In genomic region chr1:18458133-18458750, GRCh38 we compare ENCODE assay signal across 17 cellular contexts. TPM values are rescaled to one million over a fixed set of nuclear protein-coding genes. Genes with fewer than 3 reads are reported as not detected.
DNase-seq lines count a peak whose midpoint lies in the region; ATAC-seq, FAIRE-seq and TF ChIP-seq lines count a peak whose summit lies in the region.
"Had no signal": no experiment of that assay in that cellular context is flagged by ENCODE, and none has a peak within 500 bp of the region (broad histone marks: within the 10 kb centered on the region; RNA-seq: fewer than 3 reads in every experiment).

No MANE protein-coding gene starts in this region.

- WGBS in H1 (ENCODE audit: extremely low coverage in 1 of 2, insufficient coverage in 1 of 2, insufficient read length in 1 of 2, insufficient replicate concordance in 2 of 2, low coverage in 1 of 2, low lambda C conversion rate in 2 of 2, missing lambda C conversion rate in 1 of 2), 2 experiments, result 95% methylated on average over 5 of the region's 5 CpGs; no CpG with 5 or more reads in 1 of the 2 experiments
- no CpG with 5 or more reads among the region's 5 CpGs for WGBS in neuronal stem cell (ENCODE audit: extremely low coverage in 2 of 2, insufficient read length in 2 of 2, insufficient replicate concordance in 1 of 2), 2 donors

- H4K5ac ChIP-seq in H1 (ENCODE audit: insufficient read length, low read depth, low read length), result no peak overlapping the region

- no peak overlapping the region for H3K4me3 Mint-ChIP-seq in WTC11
- no peak overlapping the region for H3K4me3 Mint-ChIP-seq in activated T-helper 1 cell treated with anti-CD3 and anti-CD28 coated beads, Interleukin-12 subunit alpha, Interleukin-12 subunit beta, Interleukin-2, Interleukin-4 antibody, amounts not matched to agents 30 ng/mL and 10 ng/mL and 1 ng/mL, durations not matched to agents 14 hours and 24 hours and 36 hours
- H3K4me3 Mint-ChIP-seq: CD4-positive, alpha-beta T cell had no signal

- H3K36me3 Mint-ChIP-seq in WTC11, result no peaks in the 10 kb centered on the region
- H3K36me3 Mint-ChIP-seq in activated T-helper 1 cell treated with anti-CD3 and anti-CD28 coated beads, Interleukin-12 subunit alpha, Interleukin-12 subunit beta, Interleukin-2, Interleukin-4 antibody, amounts not matched to agents 30 ng/mL and 10 ng/mL and 1 ng/mL, durations not matched to agents 14 hours and 24 hours and 36 hours (ENCODE audit: low read depth), result no peaks in the 10 kb centered on the region

- no peaks in the 10 kb centered on the region for H3K9me3 Mint-ChIP-seq in WTC11
- no peaks in the 10 kb centered on the region for H3K9me3 Mint-ChIP-seq in activated T-helper 1 cell treated with anti-CD3 and anti-CD28 coated beads, Interleukin-12 subunit alpha, Interleukin-12 subunit beta, Interleukin-2, Interleukin-4 antibody, amounts not matched to agents 30 ng/mL and 10 ng/mL and 1 ng/mL, durations not matched to agents 14 hours and 24 hours and 36 hours
- H3K9me3 Mint-ChIP-seq: CD4-positive, alpha-beta T cell had no signal

- no peak for TF ChIP-seq EP300 in H1 (IDR thresholded peaks at IDR 0.05; ENCODE audit: borderline replicate concordance in 1 of 2, low read depth in 2 of 2, low read length in 2 of 2)

- H3K36me3 ChIP-seq in H1 (ENCODE audit: control insufficient read depth in 2 of 4, insufficient read depth in 4 of 4, low read length in 3 of 4) (no peaks in the 10 kb centered on the region), neuronal stem cell (replicated peaks in 1 of 2; ENCODE audit: control insufficient read depth in 2 of 2, insufficient read depth in 2 of 2, low read length in 2 of 2) (no peaks in the 10 kb centered on the region)

- no peak for FAIRE-seq in H1 (lab: Jason Lieb, UNC)
- FAIRE-seq: A549, D721Med, G401.6, GM12891, GM19239 had no signal

- no peak overlapping the region for H3K27ac Mint-ChIP-seq in WTC11
- H3K27ac Mint-ChIP-seq in activated T-helper 1 cell treated with anti-CD3 and anti-CD28 coated beads, Interleukin-12 subunit alpha, Interleukin-12 subunit beta, Interleukin-2, Interleukin-4 antibody, amounts not matched to agents 30 ng/mL and 10 ng/mL and 1 ng/mL, durations not matched to agents 14 hours and 24 hours and 36 hours, result no peak overlapping the region
- H3K27ac Mint-ChIP-seq: CD4-positive, alpha-beta T cell had no signal

- H4K91ac ChIP-seq in H1 (replicated peaks; ENCODE audit: insufficient read length, low read length) (no peak overlapping the region), neuronal stem cell (ENCODE audit: low read depth, low read length, poor library complexity) (no peak overlapping the region)

- H4K8ac ChIP-seq in H1 (ENCODE audit: extremely low read depth, insufficient read depth, low read length) (no peak overlapping the region), neuronal stem cell (ENCODE audit: low read depth, low read length) (no peak overlapping the region)

- no peak overlapping the region for H2AFZ ChIP-seq in H1 (ENCODE audit: low read length)
- no peak overlapping the region for H2AFZ ChIP-seq in neuronal stem cell (ENCODE audit: low read length)

- H3K4me2 ChIP-seq in H1 (ENCODE audit: insufficient read depth in 1 of 2, low read depth in 2 of 2, low read length in 2 of 2) (no peak overlapping the region), neuronal stem cell (ENCODE audit: insufficient read depth, low read length, poor library complexity, severe bottlenecking) (no peak overlapping the region)
- H3K4me2 ChIP-seq: A549 had no signal

- no peaks in the 10 kb centered on the region for H3K79me2 ChIP-seq in H1 (ENCODE audit: control insufficient read depth in 1 of 2, insufficient read depth in 2 of 2, low read length in 2 of 2)

- H3K4me3 ChIP-seq in H1 (ENCODE audit: extremely low read depth in 1 of 4, insufficient read depth in 2 of 4, low read depth in 3 of 4, low read length in 4 of 4) (no peak overlapping the region), neuronal stem cell (ENCODE audit: low read length in 2 of 2) (no peak overlapping the region), dorsolateral prefrontal cortex (no peak overlapping the region)
- H3K4me3 ChIP-seq: A549 had no signal

- peaks cover 42% of the 10 kb centered on the region for H3K27me3 Mint-ChIP-seq in WTC11 (ENCODE audit: low read depth)
- peaks cover 3% of the 10 kb centered on the region for H3K27me3 Mint-ChIP-seq in activated T-helper 1 cell treated with anti-CD3 and anti-CD28 coated beads, Interleukin-12 subunit alpha, Interleukin-12 subunit beta, Interleukin-2, Interleukin-4 antibody, amounts not matched to agents 30 ng/mL and 10 ng/mL and 1 ng/mL, durations not matched to agents 14 hours and 24 hours and 36 hours (ENCODE audit: insufficient read depth)

- H3K4me1 ChIP-seq in H1 (replicated peaks in 1 of 4; ENCODE audit: control insufficient read depth in 3 of 4, insufficient read depth in 4 of 4, low read length in 3 of 4), result no peaks in the 10 kb centered on the region; a peak in 1 of 7 replicates
- H3K4me1 ChIP-seq in neuronal stem cell (ENCODE audit: control insufficient read depth in 2 of 2, insufficient read depth in 1 of 2, low read depth in 1 of 2, low read length in 2 of 2), result peaks cover 0 to 7% of the 10 kb centered on the region in 2 donors
- H3K4me1 ChIP-seq: A549, Caco-2 had no signal

- no peaks in the 10 kb centered on the region for H3K23me2 ChIP-seq in H1 (ENCODE audit: low read depth, low read length)

- no peak overlapping the region for H3K56ac ChIP-seq in H1 (replicated peaks; ENCODE audit: insufficient read length, low read depth, low read length)

- H2BK20ac ChIP-seq in H1 (ENCODE audit: low read length), result 0 out of 2 replicates have a peak overlapping the region, but pooled peaks have one; percentile 1

- H4K20me1 ChIP-seq in H1 (replicated peaks in 1 of 2; ENCODE audit: control insufficient read depth in 1 of 2, insufficient read depth in 2 of 2, low read length in 2 of 2), result no peaks in the 10 kb centered on the region

- intact Hi-C loops in activated T-helper 1 cell treated with anti-CD3 and anti-CD28 coated beads, Interleukin-12 subunit alpha, Interleukin-12 subunit beta, Interleukin-2, Interleukin-4 antibody, amounts not matched to agents 30 ng/mL and 10 ng/mL and 1 ng/mL, durations not matched to agents 14 hours and 24 hours and 36 hours (cut with micrococcal nuclease), result no loop called here
- intact Hi-C loops in dorsolateral prefrontal cortex (cut with DNase I), result no loop called here

- H3K79me1 ChIP-seq in H1 (ENCODE audit: low read depth, low read length), result no peaks in the 10 kb centered on the region
- no peaks in the 10 kb centered on the region for H3K79me1 ChIP-seq in neuronal stem cell (ENCODE audit: low read depth, low read length)

- POLR2A ChIA-PET in WTC11 (lab: Charles Lee), result no interaction called here
- POLR2A ChIA-PET in H1 (lab: Charles Lee; ENCODE audit: partially characterized antibody), result no interaction called here

- H2AK5ac ChIP-seq in H1 (ENCODE audit: low read depth, low read length), result no peak overlapping the region
- no peak overlapping the region for H2AK5ac ChIP-seq in neuronal stem cell (ENCODE audit: low read depth, low read length)

- H3K4ac ChIP-seq in H1 (replicated peaks; ENCODE audit: insufficient read length, low read depth, low read length) (no peak overlapping the region), neuronal stem cell (ENCODE audit: low read length) (no peak overlapping the region)

- H2BK120ac ChIP-seq in H1 (replicated peaks; ENCODE audit: low read depth, low read length) (no peak overlapping the region), neuronal stem cell (ENCODE audit: low read depth, low read length) (no peak overlapping the region)

- H3K14ac ChIP-seq in H1 (ENCODE audit: insufficient read length), result no peak overlapping the region
- no peak overlapping the region for H3K14ac ChIP-seq in neuronal stem cell (ENCODE audit: low read length)

- H3K9ac ChIP-seq in H1 (replicated peaks in 1 of 4; ENCODE audit: extremely low read depth in 1 of 4, low read depth in 3 of 4, low read length in 3 of 4) (no peak overlapping the region), neuronal stem cell (ENCODE audit: low read depth, low read length, poor library complexity) (no peak overlapping the region)

- H3K9me3 ChIP-seq in H1 (ENCODE audit: insufficient read depth in 2 of 2, low read depth in 1 of 2, low read length in 1 of 2) (no peaks in the 10 kb centered on the region), neuronal stem cell (replicated peaks in 1 of 2; ENCODE audit: control insufficient read depth in 2 of 2, insufficient read depth in 1 of 2, low read depth in 1 of 2, low read length in 2 of 2) (no peaks in the 10 kb centered on the region)
- H3K9me3 ChIP-seq: A549, Caco-2 had no signal

- H3K27ac ChIP-seq in H1 (ENCODE audit: low read depth, low read length) (no peak overlapping the region), neuronal stem cell (replicated peaks; ENCODE audit: low read length) (no peak overlapping the region), dorsolateral prefrontal cortex (no peak overlapping the region)
- H3K27ac ChIP-seq: A549, C4-2B had no signal

- TF ChIP-seq RAD21 in H1 (IDR thresholded peaks at IDR 0.05 in 1 of 2, conservative IDR thresholded peaks at IDR 0.05 in 1 of 2; ENCODE audit: low read depth in 2 of 2, low read length in 2 of 2), result no peak

- TF ChIP-seq POLR2A in H1 (IDR thresholded peaks at IDR 0.05; ENCODE audit: control extremely low read depth in 1 of 2, low read depth in 2 of 2, low read length in 2 of 2), result no peak

- H3K23ac ChIP-seq in H1 (ENCODE audit: insufficient read length) (no peak overlapping the region), neuronal stem cell (ENCODE audit: low read depth, low read length, poor library complexity) (no peak overlapping the region)

- TF ChIP-seq CTCF in WTC11 (IDR thresholded peaks at IDR 0.05) (no peak), H1 (IDR thresholded peaks at IDR 0.05; ENCODE audit: control extremely low read depth in 1 of 3, insufficient read depth in 1 of 3, low read depth in 1 of 3, low read length in 3 of 3) (no peak), dorsolateral prefrontal cortex (IDR thresholded peaks at IDR 0.05 in 54 of 56, conservative IDR thresholded peaks at IDR 0.05 in 2 of 56; ENCODE audit: low read depth in 1 of 56, partially characterized antibody in 56 of 56) (no peak)

- no peaks in the 10 kb centered on the region; a peak in 2 of 7 replicates for H3K27me3 ChIP-seq in H1 (replicated peaks in 1 of 4; ENCODE audit: control insufficient read depth in 3 of 4, extremely low read depth in 1 of 4, insufficient read depth in 3 of 4, low read length in 3 of 4)
- H3K27me3 ChIP-seq in neuronal stem cell (ENCODE audit: control insufficient read depth in 3 of 3, insufficient read depth in 3 of 3, low read depth in 1 of 3, low read length in 3 of 3), result peaks cover 0 to 7% (median 0%) of the 10 kb centered on the region in 3 experiments
- peaks cover 0 to 47% (median 0%) of the 10 kb centered on the region in 45 donors for H3K27me3 ChIP-seq in dorsolateral prefrontal cortex

- peaks cover 5% of the 10 kb centered on the region; the same call in 1 of the 2 replicates for H3K4me1 Mint-ChIP-seq in WTC11
- no peaks in the 10 kb centered on the region for H3K4me1 Mint-ChIP-seq in activated T-helper 1 cell treated with anti-CD3 and anti-CD28 coated beads, Interleukin-12 subunit alpha, Interleukin-12 subunit beta, Interleukin-2, Interleukin-4 antibody, amounts not matched to agents 30 ng/mL and 10 ng/mL and 1 ng/mL, durations not matched to agents 14 hours and 24 hours and 36 hours (ENCODE audit: low read depth)

- ATAC-seq in WTC11, result no peak; the same call in 1 of the 2 replicates
- ATAC-seq: A549 had no signal

- H3K18ac ChIP-seq in H1 (ENCODE audit: extremely low read depth, low read length), result no peak overlapping the region
- H3K18ac ChIP-seq in neuronal stem cell (ENCODE audit: low read length), result peak overlapping the region; percentile 76

- no peak overlapping the region; the same call in 1 of the 2 replicates for H2BK5ac ChIP-seq in H1 (ENCODE audit: low read depth, low read length)
- H2BK5ac ChIP-seq in neuronal stem cell (ENCODE audit: low read length), result no peak overlapping the region

- H2BK15ac ChIP-seq in H1 (ENCODE audit: low read length) (peak overlapping the region; percentile 12; the same call in 1 of the 2 replicates), neuronal stem cell (ENCODE audit: low read length) (no peak overlapping the region)

- CTCF ChIA-PET in WTC11 (lab: Charles Lee) (interaction anchor here (0.6 kb wide), 1 partner anchor 54 kb away, joined by 3 read pairs; no protein-coding TSS in a partner anchor), H1 (lab: Charles Lee; ENCODE audit: partially characterized antibody) (interaction anchor here (1.0 to 2.0 kb wide), 3 partner anchors 9 to 117 kb away, joined by 4 to 8 read pairs (median 4); no protein-coding TSS in a partner anchor)

- DNase-seq in WTC11 (ENCODE audit: low spot score) (no peak), H1 (ENCODE audit: low read depth in 1 of 2, low spot score in 2 of 2) (no peak), neuronal stem cell (ENCODE audit: low spot score) (no peak), NK-92 (lab: John Stamatoyannopoulos, UW; ENCODE audit: unreplicated experiment) (no peak), dorsolateral prefrontal cortex (no peak)
- DNase-seq in activated T-helper 1 cell treated with anti-CD3 and anti-CD28 coated beads, Interleukin-12 subunit alpha, Interleukin-12 subunit beta, Interleukin-2, Interleukin-4 antibody, amounts not matched to agents 30 ng/mL and 10 ng/mL and 1 ng/mL, durations not matched to agents 14 hours and 24 hours and 36 hours (ENCODE audit: low spot score), result no peak
- DNase-seq: AML-193; Caco-2; CD4-positive, alpha-beta T cell; HCEC 1CT had no signal

- H2BK12ac ChIP-seq in H1 (ENCODE audit: low read depth, low read length) (peak overlapping the region; percentile 18; the same call in 1 of the 2 replicates), neuronal stem cell (ENCODE audit: low read length) (no peak overlapping the region)

RNA-seq across cellular contexts. Expression of gene KLHDC7A, which starts 22.5 kb away (rescaled TPM):
- total RNA-seq in WTC11 (2021), result 10.9 to 14.3 TPM (median 11.0 TPM) in 3 replicates
- 18.9 and 19.1 TPM in 2 replicates for total RNA-seq in H1 (2021; fragmentation: NEBNext Ultra II Directional; extraction: Animal tissue kit (Norgen Biotek cat#: 25700))
- 3.9 and 8.5 TPM in 2 replicates for polyA plus RNA-seq in H1 (2011; rRNA removed)
- polyA plus RNA-seq in H1 (2011; cell fraction: cytosol; rRNA removed), result 6.8 TPM
- polyA plus RNA-seq in H1 (2011; cell fraction: nucleus; rRNA removed), result 15.3 TPM
- polyA plus RNA-seq in H1 (2012, experiment 1 of 2), result 7.8 to 11.5 TPM (median 10.0 TPM) in 4 replicates
- polyA plus RNA-seq in H1 (2012, experiment 2 of 2), result 8.7 TPM
- 17.9 TPM for polyA plus RNA-seq in H1 (2013, experiment 1 of 2)
- 18.2 TPM for polyA plus RNA-seq in H1 (2013, experiment 2 of 2)
- polyA minus RNA-seq in H1 (2011; rRNA and poly(A)+ RNA removed), result 9.1 and 9.2 TPM in 2 replicates
- 11.3 TPM for polyA minus RNA-seq in H1 (2011; cell fraction: cytosol; rRNA and poly(A)+ RNA removed)
- polyA minus RNA-seq in H1 (2011; cell fraction: nucleus; rRNA and poly(A)+ RNA removed), result 21.2 TPM
- 0.18 TPM for polyA plus RNA-seq in neuronal stem cell (2013, experiment 1 of 2)
- 0.21 TPM for polyA plus RNA-seq in neuronal stem cell (2013, experiment 2 of 2)
- not detected in 2 replicates for total RNA-seq in activated T-helper 1 cell treated with anti-CD3 and anti-CD28 coated beads, Interleukin-12 subunit alpha, Interleukin-12 subunit beta, Interleukin-2, Interleukin-4 antibody, amounts not matched to agents 30 ng/mL and 10 ng/mL and 1 ng/mL, durations not matched to agents 14 hours and 24 hours and 36 hours
- 1 to 10 TPM in 3 of 120 experiments, under 1 TPM in 43, not detected in 74; 0.07 to 3.4 (median 0.22) TPM for total RNA-seq in dorsolateral prefrontal cortex
- total RNA-seq: CD4-positive, alpha-beta T cell had no signal
- polyA plus RNA-seq: BJ had no signal

Comparison
In these comparisons a context has a peak if more than half of its experiments do, and no peak if none do; other contexts are left out.
1. Of the 9 proteins assayed by ChIP-seq in both WTC11 and H1: peak only in WTC11: USF2; only in H1: none; in both: none; in neither: 8.